ENCODE assay signal across 28 cellular contexts in genomic region chr20:17210983-17211382, GRCh38. TPM values are rescaled to one million over a fixed set of nuclear protein-coding genes. Genes with fewer than 3 reads are reported as not detected.
DNase-seq lines count a peak whose midpoint lies in the region; ATAC-seq, FAIRE-seq and TF ChIP-seq lines count a peak whose summit lies in the region.
"Had no signal": no experiment of that assay in that cellular context is flagged by ENCODE, and none has a peak within 500 bp of the region (broad histone marks: within the 10 kb centered on the region; RNA-seq: fewer than 3 reads in every experiment).

No MANE protein-coding gene starts in this region.

- H3K4me1 ChIP-seq in A673 (ENCODE audit: insufficient read depth, low read length, poor library complexity, severe bottlenecking): no peaks in the 10 kb centered on the region
- H3K4me1 ChIP-seq: body of pancreas, left ventricle myocardium inferior, pancreas had no signal

- TF ChIP-seq CTCF in A673 (conservative IDR thresholded peaks at IDR 0.05; ENCODE audit: low read depth, low read length) (no peak), brain microvascular endothelial cell (IDR thresholded peaks at IDR 0.05; ENCODE audit: low read depth, low read length, missing control alignments) (no peak)

- H3K27ac ChIP-seq in A673 (ENCODE audit: low read depth, low read length, poor library complexity, severe bottlenecking) (no peak overlapping the region), brain microvascular endothelial cell (no peak overlapping the region)
- H3K27ac ChIP-seq: BLaER1 treated with 17β-estradiol and CSF1 and Interleukin-3, amounts not matched to agents 10 nM and 100 nM; body of pancreas; left ventricle myocardium inferior; pancreas had no signal

- intact Hi-C loops in A673 (cut with micrococcal nuclease; ENCODE audit: unreplicated experiment): no loop called here

- H3K9me3 ChIP-seq in A673 (ENCODE audit: low read depth, low read length, poor library complexity, severe bottlenecking): no peaks in the 10 kb centered on the region
- H3K9me3 ChIP-seq: body of pancreas, pancreas had no signal

- H3K36me3 ChIP-seq in A673 (ENCODE audit: insufficient read depth, low read length, poor library complexity, severe bottlenecking): no peaks in the 10 kb centered on the region
- H3K36me3 ChIP-seq in brain microvascular endothelial cell (replicated peaks): no peaks in the 10 kb centered on the region
- H3K36me3 ChIP-seq: BLaER1 treated with 17β-estradiol and CSF1 and Interleukin-3, amounts not matched to agents 10 nM and 100 nM; left ventricle myocardium inferior; pancreas had no signal

- H3K27me3 ChIP-seq in A673 (replicated peaks; ENCODE audit: insufficient read depth, low read depth, low read length, poor library complexity): no peaks in the 10 kb centered on the region
- no peaks in the 10 kb centered on the region for H3K27me3 ChIP-seq in brain microvascular endothelial cell (replicated peaks)
- H3K27me3 ChIP-seq: BLaER1 treated with 17β-estradiol and CSF1 and Interleukin-3, amounts not matched to agents 10 nM and 100 nM; body of pancreas; pancreas had no signal

- BruUV-seq in A673 (replicated peaks; lab: Mats Ljungman, UMichigan): no TSS peak

- FAIRE-seq in RCC 7860 (lab: Jason Lieb, UNC): no peak
- FAIRE-seq: GM18507, pancreas had no signal

- in situ Hi-C loops in G401 (cut with HindIII; ENCODE audit: low sequenced_read_pairs) (no loop called here), brain microvascular endothelial cell (cut with HindIII; ENCODE audit: low pct_ligation_motif_present, low sequenced_read_pairs) (no loop called here)

- ATAC-seq in GM18907 (IDR thresholded peaks at IDR 0.05; ENCODE audit: unreplicated experiment): no peak
- ATAC-seq: activated CD4-positive, CD25-positive, alpha-beta regulatory T cell treated with anti-CD3 and anti-CD28 coated beads, Interleukin-2, amount 50 U/mL, for 24 hours; activated CD8-positive, alpha-beta T cell treated with anti-CD3 and anti-CD28 coated beads for 36 hours; activated naive CD8-positive, alpha-beta T cell treated with anti-CD3 and anti-CD28 coated beads, Interleukin-2, amount 50 U/mL, for 24 hours; body of pancreas; pancreas; right cardiac atrium had no signal

- CTCF ChIA-PET in A673 (lab: Charles Lee): no interaction called here

- DNase-seq in A673 (ENCODE audit: low spot score): peak; percentile 22
- DNase-seq in HK-2 (ENCODE audit: unreplicated experiment): peak; percentile 38
- peak; percentile 52 for DNase-seq in RCC 7860 (ENCODE audit: low spot score)
- DNase-seq in glomerular visceral epithelial cell (ENCODE audit: extremely low spot score): peak; percentile 21
- no peak for DNase-seq in G401 (ENCODE audit: low spot score)
- DNase-seq in NCI-H446 treated with DMSO at 0.1 percent for 48 hours (lab: John Stamatoyannopoulos, UW): no peak
- DNase-seq in brain microvascular endothelial cell: no peak
- DNase-seq: activated CD8-positive, alpha-beta T cell treated with anti-CD3 and anti-CD28 coated beads for 36 hours; activated effector memory CD4-positive, alpha-beta T cell treated with anti-CD3 and anti-CD28 coated beads, Interleukin-2, amount 50 U/mL, for 16 hours; activated naive CD8-positive, alpha-beta T cell treated with anti-CD3 and anti-CD28 coated beads, Interleukin-2, amount 50 U/mL, for 24 hours; activated T-cell treated with anti-CD3 and anti-CD28 coated beads for 4 hours; body of pancreas; Calu3; effector memory CD4-positive, alpha-beta T cell; left ventricle myocardium inferior; NCI-H1436 treated with DMSO at 0.1 percent for 48 hours; NCI-H774; pancreas; right cardiac atrium; SHP77 treated with DMSO at 0.1 percent for 48 hours; SW 1271 had no signal

- H3K4me3 ChIP-seq in A673 (ENCODE audit: low read depth, low read length, poor library complexity, severe bottlenecking) (no peak overlapping the region), brain microvascular endothelial cell (ENCODE audit: low read depth, low read length) (no peak overlapping the region)
- H3K4me3 ChIP-seq: BLaER1 treated with 17β-estradiol and CSF1 and Interleukin-3, amounts not matched to agents 10 nM and 100 nM; body of pancreas; left ventricle myocardium inferior; pancreas had no signal

- POLR2A ChIA-PET in A673 (lab: Charles Lee; ENCODE audit: low non-redundant PET): no interaction called here

RNA-seq across cellular contexts. Expression of gene PCSK2, which starts 15.9 kb away (rescaled TPM):
- 238 and 245 TPM in 2 replicates for total RNA-seq in A673 (2021)
- total RNA-seq in G401 (2014; rRNA removed; shearing (Covaris generic)): not detected in 2 replicates
- total RNA-seq: activated CD8-positive, alpha-beta T cell treated with anti-CD3 and anti-CD28 coated beads for 36 hours; Calu3; mononuclear cell; OCI-LY7; ureter had no signal

Comparison
In these comparisons a context has a peak if more than half of its experiments do, and no peak if none do; other contexts are left out.
1. DNase-seq: peak in A673 (single experiment), HK-2 (single experiment), RCC 7860 (single experiment) and glomerular visceral epithelial cell (single experiment); none in G401 (single experiment), NCI-H446 treated with DMSO at 0.1 percent for 48 hours (single experiment) and brain microvascular endothelial cell (single experiment).
2. RNA of gene PCSK2, which starts 15.9 kb away (total RNA-seq): 238 to 245 TPM in A673; not detected in G401; every median in the first group is over 100 times any median in the second.